In genomic region chr19:43445426-43445825, GRCh38 we compare ENCODE assay signal across 1 cellular context.
TF ChIP-seq lines count a peak whose summit lies in the region.

No MANE protein-coding gene starts in this region.

TF ChIP-seq in K562, 482 proteins besides CTCF, POLR2A, EP300 and RAD21 (continued from another document):
- no peak for TF ChIP-seq TFAP4 (CRISPR knock-in tag; IDR thresholded peaks at IDR 0.05; ENCODE audit: borderline replicate concordance)
- no peak for TF ChIP-seq KDM4B (IDR thresholded peaks at IDR 0.05; ENCODE audit: borderline replicate concordance in 2 of 2, low read depth in 1 of 2)
- no peak for TF ChIP-seq ID3 (CRISPR knock-in tag; IDR thresholded peaks at IDR 0.05)
- peak; percentile 77; the same call in 1 of the 2 replicates for TF ChIP-seq ID3 (tag; IDR thresholded peaks at IDR 0.05)
- TF ChIP-seq EP400 (IDR thresholded peaks at IDR 0.05): no peak
- peak; percentile 84 for TF ChIP-seq TEAD2 (tag; IDR thresholded peaks at IDR 0.05)
- no peak for TF ChIP-seq DACH1 (IDR thresholded peaks at IDR 0.05; ENCODE audit: partially characterized antibody)
- TF ChIP-seq ZNF695 (CRISPR knock-in tag; IDR thresholded peaks at IDR 0.05): no peak
- TF ChIP-seq ZC3H4 (CRISPR knock-in tag; IDR thresholded peaks at IDR 0.05; ENCODE audit: borderline replicate concordance): no peak
- TF ChIP-seq ZNF24 (IDR thresholded peaks at IDR 0.05): no peak
- no peak for TF ChIP-seq NR2C1 (IDR thresholded peaks at IDR 0.05)
- TF ChIP-seq NR2C1 (tag; IDR thresholded peaks at IDR 0.05): peak; percentile 87
- no peak for TF ChIP-seq ZSCAN32 (CRISPR knock-in tag; IDR thresholded peaks at IDR 0.05)
- TF ChIP-seq MAFK (IDR thresholded peaks at IDR 0.05; ENCODE audit: low read length): no peak
- peak; percentile 14; the same call in 1 of the 2 replicates for TF ChIP-seq CBFA2T3 (IDR thresholded peaks at IDR 0.05)
- no peak for TF ChIP-seq KLF16 (IDR thresholded peaks at IDR 0.05)
- TF ChIP-seq MEF2D (tag; conservative IDR thresholded peaks at IDR 0.05; ENCODE audit: low read depth): peak; percentile 85
- TF ChIP-seq YY1 (IDR thresholded peaks at IDR 0.05; ENCODE audit: borderline replicate concordance in 1 of 3, control insufficient read depth in 1 of 3, extremely low read depth in 1 of 3, insufficient read depth in 3 of 3, insufficient read length in 1 of 3, insufficient replicate concordance in 2 of 3, low read depth in 1 of 3, low read length in 2 of 3): no peak
- TF ChIP-seq TBL1XR1 (IDR thresholded peaks at IDR 0.05; ENCODE audit: low read length in 2 of 2): no peak
- TF ChIP-seq ZNF551 (CRISPR knock-in tag; IDR thresholded peaks at IDR 0.05): no peak
- TF ChIP-seq CEBPG (CRISPR knock-in tag; IDR thresholded peaks at IDR 0.05): no peak
- TF ChIP-seq CEBPG (tag; conservative IDR thresholded peaks at IDR 0.05 in 1 of 2, IDR thresholded peaks at IDR 0.05 in 1 of 2): no peak
- no peak for TF ChIP-seq XRCC5 (IDR thresholded peaks at IDR 0.05; ENCODE audit: low read depth, low read length)
- no peak for TF ChIP-seq ZBTB5 (IDR thresholded peaks at IDR 0.05)
- peak; percentile 56; the same call in 1 of the 2 replicates for TF ChIP-seq ZNF644 (tag; IDR thresholded peaks at IDR 0.05; ENCODE audit: low read depth)
- TF ChIP-seq HDAC6 (IDR thresholded peaks at IDR 0.05; ENCODE audit: low read depth, low read length): no peak
- TF ChIP-seq ZFP36 (IDR thresholded peaks at IDR 0.05; ENCODE audit: low read depth, low read length, partially characterized antibody): no peak
- no peak for TF ChIP-seq ZC3H11A (IDR thresholded peaks at IDR 0.05; ENCODE audit: low read depth, low read length)
- no peak for TF ChIP-seq PBX2 (CRISPR knock-in tag; IDR thresholded peaks at IDR 0.05; ENCODE audit: low read depth)
- TF ChIP-seq PBX2 (tag; conservative IDR thresholded peaks at IDR 0.05; ENCODE audit: low read depth): 0 out of 2 replicates have a peak, but pooled peaks have one; percentile 36
- TF ChIP-seq RBM15 (IDR thresholded peaks at IDR 0.05; ENCODE audit: insufficient read depth, low read length): no peak
- TF ChIP-seq ZFX (CRISPR knock-in tag; IDR thresholded peaks at IDR 0.05): no peak
- no peak for TF ChIP-seq HCFC1 (IDR thresholded peaks at IDR 0.05; ENCODE audit: low read depth, low read length)
- no peak for TF ChIP-seq STAT5B (CRISPR knock-in tag; IDR thresholded peaks at IDR 0.05)
- 0 out of 2 replicates have a peak, but pooled peaks have one; percentile 60 for TF ChIP-seq TCF15 (CRISPR knock-in tag; IDR thresholded peaks at IDR 0.05)
- no peak for TF ChIP-seq NR4A1 (CRISPR knock-in tag; IDR thresholded peaks at IDR 0.05)
- peak; percentile 97 for TF ChIP-seq NR4A1 (tag; IDR thresholded peaks at IDR 0.05)
- TF ChIP-seq SMAD4 (CRISPR knock-in tag; conservative IDR thresholded peaks at IDR 0.05): peak; percentile 89
- no peak for TF ChIP-seq RCOR1 (IDR thresholded peaks at IDR 0.05; ENCODE audit: borderline replicate concordance in 1 of 2, low read depth in 2 of 2, low read length in 2 of 2)
- TF ChIP-seq RBFOX2 (IDR thresholded peaks at IDR 0.05; ENCODE audit: low read depth, low read length): no peak
- TF ChIP-seq U2AF1 (optimal IDR thresholded peaks at IDR 0.05; ENCODE audit: low read depth, low read length): no peak
- no peak for TF ChIP-seq FOXK2 (conservative IDR thresholded peaks at IDR 0.05 in 1 of 2, IDR thresholded peaks at IDR 0.05 in 1 of 2; ENCODE audit: low read depth in 2 of 2)
- TF ChIP-seq HMG20B (CRISPR knock-in tag; IDR thresholded peaks at IDR 0.05): no peak
- no peak for TF ChIP-seq NFE2 (IDR thresholded peaks at IDR 0.05; ENCODE audit: low read depth)
- no peak for TF ChIP-seq SP2 (IDR thresholded peaks at IDR 0.05; ENCODE audit: extremely low read depth, low read depth, low read length, poor library complexity, severe bottlenecking)
- peak; percentile 68; the same call in 1 of the 2 replicates for TF ChIP-seq HDAC8 (tag; IDR thresholded peaks at IDR 0.05)
- TF ChIP-seq JUNB (CRISPR knock-in tag; conservative IDR thresholded peaks at IDR 0.05): no peak
- peak; percentile 91 for TF ChIP-seq PTTG1 (tag; IDR thresholded peaks at IDR 0.05; ENCODE audit: low read depth)
- no peak for TF ChIP-seq TFAM (CRISPR knock-in tag; conservative IDR thresholded peaks at IDR 0.05)
